In the genomic region with DNA sequence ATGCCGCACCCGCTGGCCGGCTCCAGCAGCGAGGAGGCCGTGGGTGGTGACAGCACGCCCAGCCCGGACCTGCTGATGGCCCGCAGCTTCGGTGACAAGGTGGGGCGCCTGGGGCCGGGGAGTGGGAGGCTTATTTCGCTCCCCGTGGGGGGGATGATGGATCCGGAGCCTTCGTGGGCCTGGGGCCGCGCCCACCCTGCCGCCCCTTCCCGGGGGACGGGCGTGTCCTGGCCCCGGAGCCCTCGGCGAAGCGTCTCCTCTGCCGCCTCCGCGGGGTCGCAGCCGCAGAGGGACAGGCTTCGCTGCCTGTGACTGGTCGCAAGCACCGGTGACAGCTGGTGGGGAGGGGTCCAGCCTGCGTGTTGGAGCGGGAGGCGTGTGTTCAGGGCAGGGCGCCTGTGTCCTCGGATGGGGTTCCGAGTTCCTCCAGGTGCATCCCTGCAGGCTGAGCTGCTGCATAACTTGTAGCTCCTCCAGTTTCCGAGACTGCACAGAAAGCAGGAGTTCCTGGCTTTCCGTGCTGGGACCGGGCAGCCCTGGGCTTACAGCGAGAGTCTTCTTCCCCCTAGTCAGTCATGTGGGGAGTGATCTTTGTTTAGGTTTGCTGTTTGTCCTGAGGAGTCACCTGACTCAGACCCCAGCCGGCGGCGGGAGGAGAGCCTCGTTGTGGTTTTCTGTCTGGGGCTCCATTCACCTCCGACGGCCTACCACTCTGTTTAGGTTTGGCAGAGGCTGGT, we compare ENCODE assay signal across 8 cellular contexts. TPM values are rescaled to one million over a fixed set of nuclear protein-coding genes. Genes with fewer than 3 reads are reported as not detected.
A peak's percentile ranks its signal among the peaks of the same experiment; 100 is the strongest.
DNase-seq lines count a peak whose midpoint lies in the region; ATAC-seq and TF ChIP-seq lines count a peak whose summit lies in the region.

No MANE protein-coding gene starts in this region.

- peak overlapping the region; percentile 63 for H3K9ac ChIP-seq in HUES64 (ENCODE audit: low read depth, low read length)

- TF ChIP-seq CTCF in uterus (IDR thresholded peaks at IDR 0.05): no peak

- under 1% methylated on average over 49 of the region's 49 CpGs for WGBS in HUES64

- peak overlapping the region; percentile 19; the same call in 1 of the 2 replicates for H3K27ac ChIP-seq in HUES64 (ENCODE audit: low read depth, low read length)
- peak overlapping the region; percentile 81 to 91 for H3K27ac ChIP-seq in uterus

- H3K36me3 ChIP-seq in HUES64 (ENCODE audit: insufficient read depth, low read length): no peaks in the 10 kb centered on the region
- H3K36me3 ChIP-seq in neuron (ENCODE audit: insufficient read depth, low read length): peaks cover 4% of the 10 kb centered on the region
- H3K36me3 ChIP-seq in uterus: no peaks in the 10 kb centered on the region

- H2AFZ ChIP-seq in neuron (ENCODE audit: low read depth, low read length): peak overlapping the region; percentile 44

- no peaks in the 10 kb centered on the region for H3K9me3 ChIP-seq in HUES64 (ENCODE audit: insufficient read depth, low read depth, low read length)
- no peaks in the 10 kb centered on the region for H3K9me3 ChIP-seq in neuron (ENCODE audit: low read length)
- H3K9me3 ChIP-seq in uterus: no peaks in the 10 kb centered on the region

- no peak for TF ChIP-seq POLR2A in uterus (IDR thresholded peaks at IDR 0.05)

- intact Hi-C loops in uterus (cut with DNase I; ENCODE audit: low total_unique reads): no loop called here

- DNase-seq in DMS 273 treated with DMSO at 0.1 percent for 48 hours (lab: John Stamatoyannopoulos, UW) (peak; percentile 31), RPMI7951 (ENCODE audit: low read depth) (peak; percentile 85), germinal center (ENCODE audit: low spot score) (peak; percentile 79), uterus (peak; percentile 35 to 40)
- peak; percentile 32 for DNase-seq in activated naive CD4-positive, alpha-beta T cell treated with anti-CD3 and anti-CD28 coated beads, Interleukin-2, amount 50 U/mL, for 16 hours

- peak; percentile 36 for ATAC-seq in GM21515 (IDR thresholded peaks at IDR 0.05; ENCODE audit: unreplicated experiment)

- H3K27me3 ChIP-seq in HUES64 (ENCODE audit: insufficient read depth, low read length): peaks cover 5% of the 10 kb centered on the region; the same call in 1 of the 2 replicates
- H3K27me3 ChIP-seq in neuron (ENCODE audit: insufficient read depth, low read length): no peaks in the 10 kb centered on the region
- no peaks in the 10 kb centered on the region for H3K27me3 ChIP-seq in uterus

- peak overlapping the region; percentile 77 for H3K4me3 ChIP-seq in HUES64 (ENCODE audit: low read length)
- H3K4me3 ChIP-seq in neuron (ENCODE audit: low read length): peak overlapping the region; percentile 60
- H3K4me3 ChIP-seq in uterus: peak overlapping the region; percentile 64 to 93

- H3K4me1 ChIP-seq in HUES64 (ENCODE audit: insufficient read depth, low read length) (peaks cover 20% of the 10 kb centered on the region), neuron (ENCODE audit: insufficient read depth, low read length) (peaks cover 19% of the 10 kb centered on the region), uterus (no peaks in the 10 kb centered on the region)

RNA-seq across cellular contexts. Expression of a gene that starts 0.7 kb away (rescaled TPM):
- 5.7 TPM for polyA plus RNA-seq in HUES64 (2013, experiment 1 of 2)
- 7.8 TPM for polyA plus RNA-seq in HUES64 (2013, experiment 2 of 2)
- 7.0 and 9.0 TPM in 2 replicates for total RNA-seq in RPMI7951 (2014; rRNA removed; shearing (Covaris generic))
- total RNA-seq in uterus: 10 to 100 TPM in 2 of 4 donors, 1 to 10 TPM in 2; 3.1 to 20.3 (median 11.6) TPM

RNA-seq across cellular contexts. Expression of a gene that starts 33.3 kb away (rescaled TPM):
- 16.7 TPM for polyA plus RNA-seq in HUES64 (2013, experiment 1 of 2)
- 19.6 TPM for polyA plus RNA-seq in HUES64 (2013, experiment 2 of 2)
- total RNA-seq in RPMI7951 (2014; rRNA removed; shearing (Covaris generic)): 18.5 and 18.6 TPM in 2 replicates
- 100 to 1,000 TPM in 1 of 4 donors, 10 to 100 TPM in 3; 15.2 to 215 (median 57.6) TPM for total RNA-seq in uterus

Comparison
In these comparisons a context has a peak if more than half of its experiments do, and no peak if none do; other contexts are left out.
1. Peak in every context shown above with its lines: DNase-seq, ATAC-seq, H3K4me3 ChIP-seq and H3K27ac ChIP-seq.
2. DNase-seq: peak in every context shown above with its lines; median percentile 85 in RPMI7951; 79 in germinal center; 38 in uterus; 32 in activated naive CD4-positive, alpha-beta T cell treated with anti-CD3 and anti-CD28 coated beads, Interleukin-2, amount 50 U/mL, for 16 hours; 31 in DMS 273 treated with DMSO at 0.1 percent for 48 hours.